Comparison of ENCODE assay signal across 2 cellular contexts in the genomic region with DNA sequence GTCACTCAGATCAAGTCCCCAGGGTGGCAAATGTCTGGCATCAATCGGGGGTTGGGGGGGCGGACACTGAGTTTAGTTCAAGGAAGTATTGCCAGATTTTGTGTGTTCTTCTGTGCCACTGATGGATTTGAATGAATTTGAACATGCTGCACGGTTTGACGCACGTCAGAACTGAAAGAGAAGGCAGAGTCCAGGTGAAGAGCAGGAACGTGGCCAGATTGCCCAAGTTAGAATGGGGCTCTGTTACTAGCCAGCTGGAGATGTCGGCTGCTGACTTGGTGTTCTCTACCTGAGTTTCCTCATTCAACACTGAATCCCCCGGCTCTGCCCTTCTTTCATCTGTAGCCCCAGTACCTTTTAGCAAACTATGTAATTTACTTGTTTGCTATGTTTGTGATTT.
TF ChIP-seq lines count a peak whose summit lies in the region.

No MANE protein-coding gene starts in this region.

TF ChIP-seq in IMR-90, 13 proteins besides CTCF, POLR2A, EP300 and RAD21:
- TF ChIP-seq, protein P1, sequence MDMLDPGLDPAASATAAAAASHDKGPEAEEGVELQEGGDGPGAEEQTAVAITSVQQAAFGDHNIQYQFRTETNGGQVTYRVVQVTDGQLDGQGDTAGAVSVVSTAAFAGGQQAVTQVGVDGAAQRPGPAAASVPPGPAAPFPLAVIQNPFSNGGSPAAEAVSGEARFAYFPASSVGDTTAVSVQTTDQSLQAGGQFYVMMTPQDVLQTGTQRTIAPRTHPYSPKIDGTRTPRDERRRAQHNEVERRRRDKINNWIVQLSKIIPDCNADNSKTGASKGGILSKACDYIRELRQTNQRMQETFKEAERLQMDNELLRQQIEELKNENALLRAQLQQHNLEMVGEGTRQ (IDR thresholded peaks at IDR 0.05; ENCODE audit: low read depth, low read length) = no peak
- no peak for TF ChIP-seq MAZ (IDR thresholded peaks at IDR 0.05; ENCODE audit: borderline replicate concordance, low read depth, low read length)
- TF ChIP-seq, protein P2, sequence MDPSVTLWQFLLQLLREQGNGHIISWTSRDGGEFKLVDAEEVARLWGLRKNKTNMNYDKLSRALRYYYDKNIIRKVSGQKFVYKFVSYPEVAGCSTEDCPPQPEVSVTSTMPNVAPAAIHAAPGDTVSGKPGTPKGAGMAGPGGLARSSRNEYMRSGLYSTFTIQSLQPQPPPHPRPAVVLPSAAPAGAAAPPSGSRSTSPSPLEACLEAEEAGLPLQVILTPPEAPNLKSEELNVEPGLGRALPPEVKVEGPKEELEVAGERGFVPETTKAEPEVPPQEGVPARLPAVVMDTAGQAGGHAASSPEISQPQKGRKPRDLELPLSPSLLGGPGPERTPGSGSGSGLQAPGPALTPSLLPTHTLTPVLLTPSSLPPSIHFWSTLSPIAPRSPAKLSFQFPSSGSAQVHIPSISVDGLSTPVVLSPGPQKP (IDR thresholded peaks at IDR 0.05; ENCODE audit: borderline replicate concordance, low read depth, low read length) = no peak

TF ChIP-seq in H1, 55 proteins besides CTCF, POLR2A, EP300 and RAD21:
- TF ChIP-seq KDM1A (IDR thresholded peaks at IDR 0.05; ENCODE audit: borderline replicate concordance, low read length) (no peak), CHD7 (IDR thresholded peaks at IDR 0.05; ENCODE audit: insufficient replicate concordance, low read length) (no peak), ATF2 (IDR thresholded peaks at IDR 0.05; ENCODE audit: low read length) (no peak), SIN3A (conservative IDR thresholded peaks at IDR 0.05 in 1 of 2, IDR thresholded peaks at IDR 0.05 in 1 of 2; ENCODE audit: low read depth in 1 of 2, low read length in 2 of 2) (no peak)
- TF ChIP-seq, protein P1 (IDR thresholded peaks at IDR 0.05; ENCODE audit: low read length) = no peak
